ENCODE assay signal across 16 cellular contexts in genomic region chr19:28213476-28214082, GRCh38.
A peak's percentile ranks its signal among the peaks of the same experiment; 100 is the strongest.
DNase-seq lines count a peak whose midpoint lies in the region; ATAC-seq, FAIRE-seq and TF ChIP-seq lines count a peak whose summit lies in the region.
"Had no signal": no experiment of that assay in that cellular context is flagged by ENCODE, and none has a peak within 500 bp of the region (broad histone marks: within the 10 kb centered on the region; RNA-seq: fewer than 3 reads in every experiment).

No MANE protein-coding gene starts in this region.

- peaks cover 9% of the 10 kb centered on the region for H3K9me3 Mint-ChIP-seq in activated naive CD8-positive, alpha-beta T cell treated with anti-CD3 and anti-CD28 coated beads, Interleukin-2, amount 50 U/mL, for 24 hours

- H3K4me1 ChIP-seq in A673 (ENCODE audit: insufficient read depth, low read length, poor library complexity, severe bottlenecking) = no peaks in the 10 kb centered on the region
- H3K4me1 ChIP-seq in iPS DF 6.9 (ENCODE audit: control insufficient read depth, insufficient read depth, low read length) = no peaks in the 10 kb centered on the region
- H3K4me1 ChIP-seq: prostate gland had no signal

- H3K27me3 ChIP-seq in A673 (replicated peaks; ENCODE audit: insufficient read depth, low read depth, low read length, poor library complexity) (no peaks in the 10 kb centered on the region), iPS DF 6.9 (ENCODE audit: control insufficient read depth, insufficient read depth, low read length) (no peaks in the 10 kb centered on the region)

- BruUV-seq in A673 (replicated peaks; lab: Mats Ljungman, UMichigan) = no TSS peak

- ATAC-seq in activated naive CD8-positive, alpha-beta T cell treated with anti-CD3 and anti-CD28 coated beads, Interleukin-2, amount 50 U/mL, for 24 hours = no peak
- no peak for ATAC-seq in Right ventricle myocardium inferior

- peaks cover 2% of the 10 kb centered on the region for H3K27me3 Mint-ChIP-seq in activated naive CD8-positive, alpha-beta T cell treated with anti-CD3 and anti-CD28 coated beads, Interleukin-2, amount 50 U/mL, for 24 hours
- H3K27me3 Mint-ChIP-seq: activated CD4-positive, alpha-beta memory T cell treated with anti-CD3 and anti-CD28 coated beads for 36 hours; brain had no signal

- intact Hi-C loops in A673 (cut with micrococcal nuclease; ENCODE audit: unreplicated experiment) (no loop called here), Right ventricle myocardium inferior (cut with DNase I) (no loop called here)

- H3K36me3 Mint-ChIP-seq in activated naive CD8-positive, alpha-beta T cell treated with anti-CD3 and anti-CD28 coated beads, Interleukin-2, amount 50 U/mL, for 24 hours (ENCODE audit: low read depth) = no peaks in the 10 kb centered on the region
- H3K36me3 Mint-ChIP-seq: activated CD4-positive, alpha-beta memory T cell treated with anti-CD3 and anti-CD28 coated beads for 36 hours; brain had no signal

- no peak overlapping the region for H3K27ac ChIP-seq in A673 (ENCODE audit: low read depth, low read length, poor library complexity, severe bottlenecking)
- no peak overlapping the region for H3K27ac ChIP-seq in iPS DF 6.9 (ENCODE audit: low read length)
- H3K27ac ChIP-seq: prostate gland had no signal

- H3K9me3 ChIP-seq in A673 (ENCODE audit: low read depth, low read length, poor library complexity, severe bottlenecking) = peaks cover 11% of the 10 kb centered on the region
- no peaks in the 10 kb centered on the region for H3K9me3 ChIP-seq in iPS DF 6.9 (ENCODE audit: control insufficient read depth, insufficient read depth, low read length)
- H3K9me3 ChIP-seq: prostate gland had no signal

- no CpG with 5 or more reads among the region's 5 CpGs for WGBS in iPS DF 6.9 (ENCODE audit: insufficient coverage, insufficient read length)

- H3K4me3 ChIP-seq in A673 (ENCODE audit: low read depth, low read length, poor library complexity, severe bottlenecking) = no peak overlapping the region
- H3K4me3 ChIP-seq in iPS DF 6.9 (ENCODE audit: low read length) = no peak overlapping the region
- H3K4me3 ChIP-seq: prostate gland had no signal

- TF ChIP-seq CTCF in A673 (conservative IDR thresholded peaks at IDR 0.05; ENCODE audit: low read depth, low read length) = no peak

- H3K4me1 Mint-ChIP-seq in activated naive CD8-positive, alpha-beta T cell treated with anti-CD3 and anti-CD28 coated beads, Interleukin-2, amount 50 U/mL, for 24 hours = no peaks in the 10 kb centered on the region

- peak; percentile 72 for FAIRE-seq in RCC 7860 (lab: Jason Lieb, UNC)
- FAIRE-seq: HTR-8/SVneo, islet of Langerhans had no signal

- DNase-seq in A673 (ENCODE audit: low spot score) (peak; percentile 50), GOT3 (lab: John Stamatoyannopoulos, UW) (peak; percentile 49), RCC 7860 (ENCODE audit: low spot score) (peak; percentile 62), iPS DF 6.9 (ENCODE audit: low read depth, low spot score) (peak; percentile 22), Right ventricle myocardium inferior (ENCODE audit: missing footprints) (no peak), NCI-H187 (lab: John Stamatoyannopoulos, UW) (no peak), NCI-H1105 treated with DMSO at 0.1 percent for 48 hours (lab: John Stamatoyannopoulos, UW) (no peak)
- DNase-seq in activated naive CD8-positive, alpha-beta T cell treated with anti-CD3 and anti-CD28 coated beads, Interleukin-2, amount 50 U/mL, for 24 hours = no peak
- DNase-seq: activated CD4-positive, alpha-beta memory T cell treated with anti-CD3 and anti-CD28 coated beads for 36 hours; NCI-H1092; NCI-H524; stimulated activated CD4-positive, alpha-beta T cell treated with anti-CD3 and anti-CD28 coated beads, Interleukin-15, amount 100 ng/mL, for 24 hours had no signal

- H3K4me3 Mint-ChIP-seq in activated naive CD8-positive, alpha-beta T cell treated with anti-CD3 and anti-CD28 coated beads, Interleukin-2, amount 50 U/mL, for 24 hours = no peak overlapping the region
- H3K4me3 Mint-ChIP-seq: activated CD4-positive, alpha-beta memory T cell treated with anti-CD3 and anti-CD28 coated beads for 36 hours had no signal

- no peaks in the 10 kb centered on the region for H3K36me3 ChIP-seq in A673 (ENCODE audit: insufficient read depth, low read length, poor library complexity, severe bottlenecking)
- no peaks in the 10 kb centered on the region for H3K36me3 ChIP-seq in iPS DF 6.9 (ENCODE audit: control insufficient read depth, insufficient read depth, low read length)
- H3K36me3 ChIP-seq: prostate gland had no signal

- POLR2A ChIA-PET in A673 (lab: Charles Lee; ENCODE audit: low non-redundant PET) = no interaction called here

- H3K27ac Mint-ChIP-seq in activated naive CD8-positive, alpha-beta T cell treated with anti-CD3 and anti-CD28 coated beads, Interleukin-2, amount 50 U/mL, for 24 hours = no peak overlapping the region
- H3K27ac Mint-ChIP-seq: activated CD4-positive, alpha-beta memory T cell treated with anti-CD3 and anti-CD28 coated beads for 36 hours; brain had no signal

- CTCF ChIA-PET in A673 (lab: Charles Lee) = no interaction called here

Comparison
In these comparisons a context has a peak if more than half of its experiments do, and no peak if none do; other contexts are left out.
1. DNase-seq: peak in A673 (single experiment), GOT3 (single experiment), RCC 7860 (single experiment) and iPS DF 6.9 (single experiment); none in activated naive CD8-positive, alpha-beta T cell treated with anti-CD3 and anti-CD28 coated beads, Interleukin-2, amount 50 U/mL, for 24 hours (single experiment), Right ventricle myocardium inferior (single experiment), NCI-H187 (0 of 2) and NCI-H1105 treated with DMSO at 0.1 percent for 48 hours (single experiment).